Comparison of ENCODE assay signal across 7 cellular contexts in the genomic region with DNA sequence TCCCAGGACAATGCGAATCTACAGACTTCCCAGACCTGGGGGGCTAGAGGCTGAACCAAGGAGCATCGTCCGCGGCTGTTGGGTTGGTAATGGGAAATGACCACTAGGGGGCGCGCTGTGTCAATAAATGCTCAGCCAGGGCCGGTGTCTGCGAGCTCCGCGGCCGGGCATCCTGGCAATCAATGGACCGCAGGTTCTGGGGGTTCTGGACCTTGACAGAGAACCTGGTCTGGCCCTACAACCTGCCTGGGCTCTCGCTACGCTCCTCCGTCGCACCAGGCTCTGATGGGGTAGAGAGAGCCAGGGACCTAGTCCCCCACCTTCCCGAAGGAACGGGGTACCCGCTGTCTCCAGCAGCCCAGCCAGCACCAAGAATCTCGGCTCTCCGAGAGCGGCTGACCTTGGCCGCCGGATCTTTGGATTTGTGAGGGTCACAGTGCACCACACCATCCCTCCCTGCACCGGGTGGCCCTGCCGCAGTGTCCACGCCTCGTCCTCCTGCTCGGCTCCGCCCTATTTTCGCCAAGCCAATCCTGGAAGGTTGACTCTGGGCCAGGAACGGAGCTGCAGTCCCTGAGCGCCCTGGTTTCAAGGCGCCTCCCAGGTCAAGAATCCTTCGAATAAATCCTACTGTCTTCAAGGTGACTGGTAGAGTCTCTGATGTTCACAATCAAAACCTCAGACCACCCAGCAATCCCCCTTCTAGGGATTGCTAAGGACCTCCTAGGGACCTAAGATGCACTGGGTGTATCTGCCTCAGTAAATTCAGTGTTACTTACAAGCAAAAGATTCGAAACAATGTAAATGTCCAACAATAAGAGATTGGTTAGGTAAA.
DNase-seq lines count a peak whose midpoint lies in the region; ATAC-seq and TF ChIP-seq lines count a peak whose summit lies in the region.

No MANE protein-coding gene starts in this region.

- DNase-seq in NCI-H226 (peak; percentile 66), choroid plexus epithelial cell (ENCODE audit: low read depth) (peak; percentile 75), kidney tubule cell (ENCODE audit: low spot score) (peak; percentile 85)
- DNase-seq in activated CD4-positive, alpha-beta T cell treated with anti-CD3 and anti-CD28 coated beads for 1 hour, result peak; percentile 81
- peak; percentile 68 to 84 for DNase-seq in stimulated activated CD4-positive, alpha-beta T cell treated with anti-CD3 and anti-CD28 coated beads, Interleukin-15, amount 100 ng/mL, for 48 hours (ENCODE audit: low read depth in 2 of 2)

- ATAC-seq in GM18498 (IDR thresholded peaks at IDR 0.05; ENCODE audit: unreplicated experiment) (peak; percentile 83), HG02973 (IDR thresholded peaks at IDR 0.05; ENCODE audit: unreplicated experiment) (peak; percentile 85)

- TF ChIP-seq CTCF in choroid plexus epithelial cell (conservative IDR thresholded peaks at IDR 0.05; ENCODE audit: low read depth, low read length), result peak; percentile 89

- peak overlapping the region; percentile 67 for H3K4me3 ChIP-seq in choroid plexus epithelial cell (ENCODE audit: low read depth, low read length)

Comparison
In these comparisons a context has a peak if more than half of its experiments do, and no peak if none do; other contexts are left out.
1. Peak in every context shown above with its lines: DNase-seq, ATAC-seq and H3K4me3 ChIP-seq.